14 cellular contexts compared by ENCODE assay signal in genomic region chr11:13016415-13016814, GRCh38. TPM values are rescaled to one million over a fixed set of nuclear protein-coding genes. Genes with fewer than 3 reads are reported as not detected.
DNase-seq lines count a peak whose midpoint lies in the region; ATAC-seq and TF ChIP-seq lines count a peak whose summit lies in the region.
"Had no signal": no experiment of that assay in that cellular context is flagged by ENCODE, and none has a peak within 500 bp of the region (broad histone marks: within the 10 kb centered on the region; RNA-seq: fewer than 3 reads in every experiment).

No MANE protein-coding gene starts in this region.

- H3K4me1 ChIP-seq in BE2C (no peaks in the 10 kb centered on the region), testis (peaks cover 7% of the 10 kb centered on the region)
- H3K4me1 ChIP-seq in effector memory CD4-positive, alpha-beta T cell (ENCODE audit: control insufficient read depth, insufficient read depth, low read length, poor library complexity, severe bottlenecking), result no peaks in the 10 kb centered on the region

- no peak for TF ChIP-seq POLR2A in testis (IDR thresholded peaks at IDR 0.05)

- H3K36me3 ChIP-seq in BE2C (no peaks in the 10 kb centered on the region), testis (ENCODE audit: low read depth, missing control alignments) (no peaks in the 10 kb centered on the region)
- no peaks in the 10 kb centered on the region for H3K36me3 ChIP-seq in effector memory CD4-positive, alpha-beta T cell (ENCODE audit: control insufficient read depth, insufficient read depth, low read length)
- H3K36me3 ChIP-seq: cardiac muscle cell, sigmoid colon had no signal

- peak; percentile 30 for TF ChIP-seq CTCF in BE2C (IDR thresholded peaks at IDR 0.05; ENCODE audit: low read depth, low read length)
- TF ChIP-seq CTCF in testis (IDR thresholded peaks at IDR 0.05), result no peak

- H3K9me3 ChIP-seq in BE2C (no peaks in the 10 kb centered on the region), testis (no peaks in the 10 kb centered on the region)
- H3K9me3 ChIP-seq in effector memory CD4-positive, alpha-beta T cell (ENCODE audit: control insufficient read depth, low read length), result no peaks in the 10 kb centered on the region
- H3K9me3 ChIP-seq: sigmoid colon had no signal

- ATAC-seq in GM19397 (IDR thresholded peaks at IDR 0.05; ENCODE audit: unreplicated experiment), result no peak
- ATAC-seq: Right ventricle myocardium inferior had no signal

- H3K4me3 ChIP-seq in BE2C (ENCODE audit: low read depth, low read length) (no peak overlapping the region), testis (no peak overlapping the region)
- H3K4me3 ChIP-seq in effector memory CD4-positive, alpha-beta T cell (ENCODE audit: insufficient read depth, low read depth, low read length, poor library complexity, severe bottlenecking), result no peak overlapping the region
- H3K4me3 ChIP-seq: cardiac muscle cell, hepatocyte, sigmoid colon had no signal

- DNase-seq in BE2C (no peak), Daoy (ENCODE audit: low read depth) (peak; percentile 51), NCI-H526 (lab: John Stamatoyannopoulos, UW) (peak; percentile 59 to 79), dermis microvascular lymphatic vessel endothelial cell (ENCODE audit: low read depth in 2 of 2) (peak; percentile 18 to 53), testis (no peak)
- DNase-seq in activated effector memory CD4-positive, alpha-beta T cell treated with anti-CD3 and anti-CD28 coated beads, Interleukin-2, amount 50 U/mL, for 16 hours, result no peak
- no peak for DNase-seq in effector memory CD4-positive, alpha-beta T cell
- DNase-seq: NCI-H2081 treated with DMSO at 0.1 percent for 48 hours, sigmoid colon had no signal

- intact Hi-C loops in testis (cut with DNase I; ENCODE audit: low total_unique reads), result no loop called here

- H3K27me3 ChIP-seq in BE2C (peaks cover 9% of the 10 kb centered on the region), testis (no peaks in the 10 kb centered on the region)
- no peaks in the 10 kb centered on the region for H3K27me3 ChIP-seq in effector memory CD4-positive, alpha-beta T cell (replicated peaks; ENCODE audit: control insufficient read depth, insufficient read depth, low read length, poor library complexity, severe bottlenecking)
- H3K27me3 ChIP-seq: cardiac muscle cell had no signal

- H3K27ac ChIP-seq in testis, result no peak overlapping the region
- no peak overlapping the region for H3K27ac ChIP-seq in effector memory CD4-positive, alpha-beta T cell (ENCODE audit: insufficient read depth, low read length, poor library complexity, severe bottlenecking)
- H3K27ac ChIP-seq: C4-2B, cardiac muscle cell, hepatocyte, sigmoid colon had no signal

RNA-seq across cellular contexts. Expression of gene RASSF10, which starts 7.3 kb away (rescaled TPM):
- not detected for polyA plus RNA-seq in BE2C (2012; ENCODE audit: insufficient read depth, insufficient read length, low read depth)
- 0.27 and 3.4 TPM in 2 replicates for total RNA-seq in Daoy (2014; rRNA removed; shearing (Covaris generic))
- 4.8 and 11.8 TPM in 2 replicates for total RNA-seq in dermis microvascular lymphatic vessel endothelial cell
- 1 to 10 TPM; 3.0 to 6.3 TPM for total RNA-seq in testis
- polyA plus RNA-seq in testis (ENCODE audit: insufficient read depth, low read depth, low replicate concordance), result 2.9 TPM
- polyA plus RNA-seq: cardiac muscle cell had no signal

Comparison
In these comparisons a context has a peak if more than half of its experiments do, and no peak if none do; other contexts are left out.
1. DNase-seq: peak in Daoy (single experiment), NCI-H526 (2 of 2) and dermis microvascular lymphatic vessel endothelial cell (2 of 2); none in BE2C (single experiment), testis (single experiment), activated effector memory CD4-positive, alpha-beta T cell treated with anti-CD3 and anti-CD28 coated beads, Interleukin-2, amount 50 U/mL, for 16 hours (single experiment) and effector memory CD4-positive, alpha-beta T cell (0 of 3).